8 cellular contexts compared by ENCODE assay signal in the genomic region with DNA sequence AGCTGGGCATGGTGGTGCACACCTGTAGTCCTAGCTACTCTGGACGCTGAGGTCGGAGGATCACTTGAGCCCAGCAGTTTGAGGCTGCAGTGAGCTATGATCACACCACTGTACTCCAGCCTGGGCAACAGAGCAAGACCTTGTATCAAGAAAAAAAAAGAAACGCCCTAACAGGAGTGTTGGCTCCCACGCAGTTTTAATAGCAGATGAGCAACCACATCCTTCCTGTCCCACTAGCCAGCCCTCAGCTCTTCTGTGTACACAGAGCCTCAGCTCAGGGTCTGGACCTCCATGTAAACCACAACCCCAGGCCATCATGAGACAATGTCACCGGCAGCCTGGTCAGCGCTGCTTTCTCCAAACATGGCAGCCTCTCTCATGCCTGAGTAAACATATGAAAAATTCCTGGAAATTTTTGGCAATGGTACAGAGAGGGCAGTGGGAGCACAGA.
DNase-seq lines count a peak whose midpoint lies in the region; ATAC-seq and TF ChIP-seq lines count a peak whose summit lies in the region.

No MANE protein-coding gene starts in this region.

- H3K4me1 Mint-ChIP-seq in CD8-positive, alpha-beta T cell (ENCODE audit: low read depth), result peaks cover 91% of the 10 kb centered on the region
- H3K4me1 Mint-ChIP-seq in Caco-2 (ENCODE audit: low read depth, unreplicated experiment), result peaks cover 13% of the 10 kb centered on the region

- H3K4me1 ChIP-seq in CD8-positive, alpha-beta T cell (ENCODE audit: insufficient read depth, low read length), result peaks cover 88% of the 10 kb centered on the region
- peaks cover 16% of the 10 kb centered on the region for H3K4me1 ChIP-seq in upper lobe of right lung
- no peaks in the 10 kb centered on the region for H3K4me1 ChIP-seq in Caco-2

- no TSS peak for BruUV-seq in Caco-2 (replicated peaks; lab: Mats Ljungman, UMichigan)

- H3K36me3 Mint-ChIP-seq in CD8-positive, alpha-beta T cell, result peaks cover 68% of the 10 kb centered on the region
- H3K36me3 Mint-ChIP-seq in Caco-2 (ENCODE audit: insufficient read depth, unreplicated experiment), result peaks cover 30% of the 10 kb centered on the region

- H3K27me3 ChIP-seq in CD8-positive, alpha-beta T cell (ENCODE audit: insufficient read depth, low read length), result no peaks in the 10 kb centered on the region
- H3K27me3 ChIP-seq in upper lobe of right lung (no peaks in the 10 kb centered on the region), Caco-2 (replicated peaks; ENCODE audit: control insufficient read depth, insufficient read depth, low read length) (no peaks in the 10 kb centered on the region)

- CTCF ChIA-PET in CD8-positive, alpha-beta T cell (lab: Charles Lee), result interaction anchor here (0.6 to 1.9 kb wide), 5 partner anchors 32 to 383 kb away, joined by 3 to 8 read pairs (median 4); no protein-coding TSS in a partner anchor
- CTCF ChIA-PET in Caco-2 (lab: Charles Lee), result no interaction called here

- POLR2A ChIA-PET in CD8-positive, alpha-beta T cell (lab: Charles Lee), result interaction anchor here (0.6 to 1.5 kb wide), 11 partner anchors 8 to 108 kb away, joined by 3 to 6 read pairs (median 4); a partner anchor contains a TSS
- POLR2A ChIA-PET in Caco-2 (lab: Charles Lee), result interaction anchor here (0.6 kb wide), 1 partner anchor 263 kb away, joined by 3 read pairs; no protein-coding TSS in a partner anchor

- H3K4me3 ChIP-seq in CD8-positive, alpha-beta T cell (ENCODE audit: low read depth, low read length), result no peak overlapping the region
- H3K4me3 ChIP-seq in upper lobe of right lung, result no peak overlapping the region
- H3K4me3 ChIP-seq in Caco-2 (ENCODE audit: low read depth, low read length), result no peak overlapping the region

- H3K27ac Mint-ChIP-seq in CD8-positive, alpha-beta T cell, result peak overlapping the region; percentile 94
- no peak overlapping the region for H3K27ac Mint-ChIP-seq in Caco-2 (ENCODE audit: unreplicated experiment)

- intact Hi-C loops in CD8-positive, alpha-beta T cell (cut with DNase I, micrococcal nuclease), result no loop called here
- intact Hi-C loops in upper lobe of right lung (cut with DNase I) (no loop called here), Caco-2 (cut with micrococcal nuclease; ENCODE audit: unreplicated experiment) (no loop called here)

- H3K9me3 Mint-ChIP-seq in CD8-positive, alpha-beta T cell, result peaks cover 2% of the 10 kb centered on the region
- peaks cover 19% of the 10 kb centered on the region for H3K9me3 Mint-ChIP-seq in Caco-2 (ENCODE audit: unreplicated experiment)

- no peaks in the 10 kb centered on the region for H3K9me3 ChIP-seq in CD8-positive, alpha-beta T cell (ENCODE audit: low read length)
- H3K9me3 ChIP-seq in upper lobe of right lung (no peaks in the 10 kb centered on the region), Caco-2 (0 out of 2 replicates have a peak, but pooled peaks cover 5% of the 10 kb centered on the region)

- no peak for TF ChIP-seq CTCF in CD8-positive, alpha-beta T cell (IDR thresholded peaks at IDR 0.05)
- TF ChIP-seq CTCF in upper lobe of right lung (IDR thresholded peaks at IDR 0.05) (no peak), Caco-2 (IDR thresholded peaks at IDR 0.05; ENCODE audit: insufficient read depth in 1 of 2, low read depth in 1 of 2, low read length in 1 of 2, severe bottlenecking in 1 of 2, unreplicated experiment in 1 of 2) (no peak)

- peak overlapping the region; percentile 40 for H3K27ac ChIP-seq in CD8-positive, alpha-beta T cell (ENCODE audit: low read depth, low read length)
- H3K27ac ChIP-seq in upper lobe of right lung, result peak overlapping the region; percentile 48

- H3K36me3 ChIP-seq in CD8-positive, alpha-beta T cell (ENCODE audit: insufficient read depth, low read length), result peaks cover 5% of the 10 kb centered on the region
- H3K36me3 ChIP-seq in upper lobe of right lung, result peaks cover 34% of the 10 kb centered on the region
- H3K36me3 ChIP-seq in Caco-2 (ENCODE audit: control insufficient read depth, insufficient read depth, low read length), result no peaks in the 10 kb centered on the region

- DNase-seq in CD8-positive, alpha-beta T cell, result peak in 5 of 7 experiments; percentile 30 to 63 (median 51)
- DNase-seq in GM19238 (ENCODE audit: insufficient read length, low spot score), result peak; percentile 45
- DNase-seq in SKM-1 treated with dmso at 0.1 percent for 144 hours (lab: John Stamatoyannopoulos, UW; ENCODE audit: unreplicated experiment), result peak; percentile 18
- DNase-seq in glomerular visceral epithelial cell (ENCODE audit: extremely low spot score), result peak; percentile 92
- DNase-seq in upper lobe of right lung, result no peak
- DNase-seq in NCI-H526 treated with DMSO at 0.1 percent for 48 hours (lab: John Stamatoyannopoulos, UW), result no peak
- DNase-seq in Caco-2, result no peak

- ATAC-seq in CD8-positive, alpha-beta T cell, result peak; percentile 56
- ATAC-seq in HG03097 (IDR thresholded peaks at IDR 0.05; ENCODE audit: low FRiP score, unreplicated experiment), result peak; percentile 92
- peak; percentile 90 for ATAC-seq in upper lobe of right lung

- H3K4me3 Mint-ChIP-seq in CD8-positive, alpha-beta T cell, result peak overlapping the region; percentile 55
- H3K4me3 Mint-ChIP-seq in Caco-2 (ENCODE audit: unreplicated experiment), result no peak overlapping the region

- no peaks in the 10 kb centered on the region for H3K27me3 Mint-ChIP-seq in CD8-positive, alpha-beta T cell (ENCODE audit: low read depth)
- H3K27me3 Mint-ChIP-seq in Caco-2 (ENCODE audit: insufficient read depth, unreplicated experiment), result no peaks in the 10 kb centered on the region

Comparison
In these comparisons a context has a peak if more than half of its experiments do, and no peak if none do; other contexts are left out.
1. DNase-seq: peak in CD8-positive, alpha-beta T cell (5 of 7), GM19238 (single experiment), SKM-1 treated with dmso at 0.1 percent for 144 hours (single experiment) and glomerular visceral epithelial cell (single experiment); none in upper lobe of right lung (single experiment), NCI-H526 treated with DMSO at 0.1 percent for 48 hours (single experiment) and Caco-2 (0 of 2).
2. Peak in every context shown above with its lines, with median percentiles within 50 percentile points of each other: ATAC-seq.